In the genomic region with DNA sequence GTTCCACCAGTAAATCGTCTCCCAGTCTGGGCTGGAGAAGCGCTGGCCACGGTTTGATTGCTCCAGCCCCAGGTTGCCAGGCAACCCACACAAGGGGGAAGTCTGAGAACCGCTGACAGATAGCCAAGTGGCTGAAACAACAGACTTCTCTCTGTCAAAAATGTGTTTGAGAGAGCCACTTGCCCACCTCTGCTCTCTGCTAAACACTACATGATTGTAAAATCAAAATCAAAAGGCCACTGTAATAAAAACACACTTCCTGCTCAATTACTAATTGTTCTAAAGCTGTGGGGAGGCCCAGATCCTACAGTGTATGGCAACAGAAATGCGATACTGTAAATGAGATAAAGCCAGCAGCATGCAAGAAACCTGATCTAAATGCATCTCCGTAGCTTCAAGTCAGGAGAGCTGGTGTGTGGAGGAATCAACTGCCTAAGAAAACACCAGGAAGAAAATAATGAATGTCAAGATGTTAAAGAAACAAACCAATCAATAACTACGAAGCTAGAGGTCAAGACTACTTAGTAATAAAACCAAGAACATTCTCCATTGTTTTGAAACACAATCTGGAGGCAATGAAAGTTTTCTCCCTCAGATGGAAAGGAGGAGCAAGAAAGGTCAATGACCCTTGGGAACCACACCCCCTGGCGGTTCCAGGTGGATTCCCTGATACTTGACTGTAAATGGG, we compare ENCODE assay signal across 7 cellular contexts.
DNase-seq lines count a peak whose midpoint lies in the region; ATAC-seq and TF ChIP-seq lines count a peak whose summit lies in the region.

No MANE protein-coding gene starts in this region.

- H3K9me3 ChIP-seq in SJSA1 (replicated peaks) (no peaks in the 10 kb centered on the region), mucosa of descending colon (no peaks in the 10 kb centered on the region), vagina (no peaks in the 10 kb centered on the region)

- H3K4me1 ChIP-seq in SJSA1 (replicated peaks) = peaks cover 18% of the 10 kb centered on the region
- peaks cover 8% of the 10 kb centered on the region for H3K4me1 ChIP-seq in mucosa of descending colon (ENCODE audit: low read depth)
- peaks cover 16% of the 10 kb centered on the region for H3K4me1 ChIP-seq in vagina

- no peak for TF ChIP-seq CTCF in GM13977 (IDR thresholded peaks at IDR 0.05; ENCODE audit: extremely low read depth, insufficient read depth, missing control alignments)
- TF ChIP-seq CTCF in LNCaP clone FGC (IDR thresholded peaks at IDR 0.05; ENCODE audit: control insufficient read depth, extremely low read depth, insufficient read depth) = no peak
- peak; percentile 24 for TF ChIP-seq CTCF in epithelial cell of esophagus (IDR thresholded peaks at IDR 0.05; ENCODE audit: insufficient read depth, low read depth, low read length, missing control alignments)
- no peak for TF ChIP-seq CTCF in mucosa of descending colon (IDR thresholded peaks at IDR 0.05)
- TF ChIP-seq CTCF in vagina (IDR thresholded peaks at IDR 0.05) = no peak

- DNase-seq in GM13977 (ENCODE audit: low spot score) = peak; percentile 75
- peak; percentile 67 for DNase-seq in LNCaP clone FGC (ENCODE audit: low read depth)
- DNase-seq in SJSA1 (ENCODE audit: low read depth in 1 of 2, low spot score in 2 of 2) = peak; percentile 33 to 59
- DNase-seq in epithelial cell of esophagus (ENCODE audit: low read depth) = peak; percentile 33
- DNase-seq in mucosa of descending colon = peak; percentile 67 to 80 (median 79)
- no peak for DNase-seq in vagina (ENCODE audit: extremely low spot score in 2 of 2)

- H3K4me3 ChIP-seq in LNCaP clone FGC (ENCODE audit: low read depth, low read length) = no peak overlapping the region
- no peak overlapping the region for H3K4me3 ChIP-seq in SJSA1
- no peak overlapping the region for H3K4me3 ChIP-seq in epithelial cell of esophagus (ENCODE audit: low read length)
- H3K4me3 ChIP-seq in mucosa of descending colon = no peak overlapping the region
- no peak overlapping the region for H3K4me3 ChIP-seq in vagina

- H3K36me3 ChIP-seq in SJSA1 = no peaks in the 10 kb centered on the region
- H3K36me3 ChIP-seq in mucosa of descending colon (ENCODE audit: low read depth) = no peaks in the 10 kb centered on the region
- H3K36me3 ChIP-seq in vagina = no peaks in the 10 kb centered on the region

- H3K27me3 ChIP-seq in SJSA1 (replicated peaks) (no peaks in the 10 kb centered on the region), vagina (no peaks in the 10 kb centered on the region)

- peak overlapping the region; percentile 14; the same call in 1 of the 2 replicates for H3K27ac ChIP-seq in SJSA1
- peak overlapping the region; percentile 14 for H3K27ac ChIP-seq in vagina

- intact Hi-C loops in mucosa of descending colon (cut with DNase I, micrococcal nuclease) = no loop called here
- intact Hi-C loops in vagina (cut with DNase I) = no loop called here

- ATAC-seq in mucosa of descending colon (peak; percentile 86), GM19324 (IDR thresholded peaks at IDR 0.05; ENCODE audit: low FRiP score, unreplicated experiment) (no peak)

- TF ChIP-seq POLR2A in vagina (IDR thresholded peaks at IDR 0.05) = no peak

- in situ Hi-C loops in GM13977 (cut with MboI; ENCODE audit: low pct_unique_long_range_greater_than_20kb, low sequenced_read_pairs, unreplicated experiment) = no loop called here

Comparison
In these comparisons a context has a peak if more than half of its experiments do, and no peak if none do; other contexts are left out.
1. DNase-seq: peak in GM13977 (single experiment), LNCaP clone FGC (single experiment), SJSA1 (2 of 2), epithelial cell of esophagus (single experiment) and mucosa of descending colon (3 of 3); none in vagina (0 of 2).